ENCODE assay signal across 8 cellular contexts in the genomic region with DNA sequence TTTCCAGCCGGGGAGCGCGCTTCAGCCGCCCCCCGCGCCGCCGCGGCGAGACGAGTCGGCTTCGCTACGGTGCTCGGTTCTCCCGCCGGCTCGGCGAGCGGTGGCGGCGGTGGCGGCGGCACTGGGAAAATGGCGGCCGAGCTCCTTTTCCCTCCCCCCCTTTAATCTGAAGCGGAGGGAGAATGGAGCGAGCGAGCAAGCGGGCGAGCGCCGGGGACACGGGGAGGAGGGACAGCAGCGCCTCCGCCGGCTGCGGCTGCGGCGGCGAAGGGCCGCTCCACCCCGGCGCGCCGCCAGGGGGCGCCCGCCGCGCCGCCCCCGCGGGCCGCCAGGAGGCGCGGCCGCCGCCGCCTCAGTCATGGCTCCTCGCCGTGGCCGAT.
A peak's percentile ranks its signal among the peaks of the same experiment; 100 is the strongest.
DNase-seq lines count a peak whose midpoint lies in the region; ATAC-seq, FAIRE-seq and TF ChIP-seq lines count a peak whose summit lies in the region.

A gene with protein sequence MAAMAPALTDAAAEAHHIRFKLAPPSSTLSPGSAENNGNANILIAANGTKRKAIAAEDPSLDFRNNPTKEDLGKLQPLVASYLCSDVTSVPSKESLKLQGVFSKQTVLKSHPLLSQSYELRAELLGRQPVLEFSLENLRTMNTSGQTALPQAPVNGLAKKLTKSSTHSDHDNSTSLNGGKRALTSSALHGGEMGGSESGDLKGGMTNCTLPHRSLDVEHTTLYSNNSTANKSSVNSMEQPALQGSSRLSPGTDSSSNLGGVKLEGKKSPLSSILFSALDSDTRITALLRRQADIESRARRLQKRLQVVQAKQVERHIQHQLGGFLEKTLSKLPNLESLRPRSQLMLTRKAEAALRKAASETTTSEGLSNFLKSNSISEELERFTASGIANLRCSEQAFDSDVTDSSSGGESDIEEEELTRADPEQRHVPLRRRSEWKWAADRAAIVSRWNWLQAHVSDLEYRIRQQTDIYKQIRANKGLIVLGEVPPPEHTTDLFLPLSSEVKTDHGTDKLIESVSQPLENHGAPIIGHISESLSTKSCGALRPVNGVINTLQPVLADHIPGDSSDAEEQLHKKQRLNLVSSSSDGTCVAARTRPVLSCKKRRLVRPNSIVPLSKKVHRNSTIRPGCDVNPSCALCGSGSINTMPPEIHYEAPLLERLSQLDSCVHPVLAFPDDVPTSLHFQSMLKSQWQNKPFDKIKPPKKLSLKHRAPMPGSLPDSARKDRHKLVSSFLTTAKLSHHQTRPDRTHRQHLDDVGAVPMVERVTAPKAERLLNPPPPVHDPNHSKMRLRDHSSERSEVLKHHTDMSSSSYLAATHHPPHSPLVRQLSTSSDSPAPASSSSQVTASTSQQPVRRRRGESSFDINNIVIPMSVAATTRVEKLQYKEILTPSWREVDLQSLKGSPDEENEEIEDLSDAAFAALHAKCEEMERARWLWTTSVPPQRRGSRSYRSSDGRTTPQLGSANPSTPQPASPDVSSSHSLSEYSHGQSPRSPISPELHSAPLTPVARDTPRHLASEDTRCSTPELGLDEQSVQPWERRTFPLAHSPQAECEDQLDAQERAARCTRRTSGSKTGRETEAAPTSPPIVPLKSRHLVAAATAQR (N-terminal part only) (minus strand): TSS at position 184 of the 380 bp plus-strand sequence. CDS start 21,286 bp downstream, outside the sequence.

- H3K27ac Mint-ChIP-seq in activated T-cell treated with anti-CD3 and anti-CD28 coated beads, Interleukin-2, amount 50 U/mL, for 24 hours: peak within 1 kb of the TSS; percentile 94

- H3K9me3 ChIP-seq in OCI-LY3 (ENCODE audit: insufficient read depth, low read length): no peaks in the 10 kb centered on the region
- no peaks in the 10 kb centered on the region for H3K9me3 ChIP-seq in muscle layer of colon (ENCODE audit: low read length)

- peak; percentile 83 for TF ChIP-seq CTCF in D721Med (IDR thresholded peaks at IDR 0.05; ENCODE audit: insufficient read depth, missing control alignments)
- TF ChIP-seq CTCF in OCI-LY3 (IDR thresholded peaks at IDR 0.05; ENCODE audit: low read depth, low read length): no peak

- DNase-seq in D721Med (ENCODE audit: insufficient read length, low spot score) (peak; percentile 73), HuH-7 (ENCODE audit: low spot score) (peak; percentile 90), erythroblast (lab: John Stamatoyannopoulos, UW) (peak; percentile 95 to 98)
- DNase-seq in activated T-cell treated with anti-CD3 and anti-CD28 coated beads, Interleukin-2, amount 50 U/mL, for 24 hours: peak; percentile 85
- peak; percentile 68 for DNase-seq in stimulated activated CD8-positive, alpha-beta memory T cell treated with anti-CD3 and anti-CD28 coated beads, Interleukin-7, amount 100 ng/mL, for 24 hours (ENCODE audit: low read depth)

- H3K9me3 Mint-ChIP-seq in activated T-cell treated with anti-CD3 and anti-CD28 coated beads, Interleukin-2, amount 50 U/mL, for 24 hours: no peaks in the 10 kb centered on the region

- H3K27ac ChIP-seq in OCI-LY3 (ENCODE audit: low read length) (peak within 1 kb of the TSS; percentile 86), muscle layer of colon (ENCODE audit: low read depth, low read length) (peak within 1 kb of the TSS; percentile 99)

- peaks cover 32% of the 10 kb centered on the region for H3K36me3 Mint-ChIP-seq in activated T-cell treated with anti-CD3 and anti-CD28 coated beads, Interleukin-2, amount 50 U/mL, for 24 hours (ENCODE audit: low read depth)

- peak within 1 kb of the TSS; percentile 73 for H2AFZ ChIP-seq in OCI-LY3 (ENCODE audit: low read depth, low read length)

- peaks cover 66% of the 10 kb centered on the region for H3K4me1 Mint-ChIP-seq in activated T-cell treated with anti-CD3 and anti-CD28 coated beads, Interleukin-2, amount 50 U/mL, for 24 hours (ENCODE audit: low read depth)

- peak within 1 kb of the TSS; percentile 90 for H3K4me3 Mint-ChIP-seq in activated T-cell treated with anti-CD3 and anti-CD28 coated beads, Interleukin-2, amount 50 U/mL, for 24 hours

- H3K4me3 ChIP-seq in OCI-LY3 (ENCODE audit: low read length) (peak within 1 kb of the TSS; percentile 97), muscle layer of colon (ENCODE audit: low read depth in 1 of 2, low read length in 2 of 2) (peak within 1 kb of the TSS; percentile 94 to 96)

- H3K4me1 ChIP-seq in OCI-LY3 (ENCODE audit: low read length): peaks cover 24% of the 10 kb centered on the region
- peaks cover 46% of the 10 kb centered on the region for H3K4me1 ChIP-seq in muscle layer of colon (ENCODE audit: insufficient read depth, low read length)

- ATAC-seq in GM21423 (IDR thresholded peaks at IDR 0.05; ENCODE audit: unreplicated experiment): peak; percentile 63

- H3K27me3 ChIP-seq in OCI-LY3 (ENCODE audit: low read depth, low read length): no peaks in the 10 kb centered on the region
- H3K27me3 ChIP-seq in muscle layer of colon (ENCODE audit: control insufficient read depth in 1 of 2, insufficient read depth in 2 of 2, low read length in 2 of 2): no peaks in the 10 kb centered on the region

- H3K9ac ChIP-seq in OCI-LY3 (ENCODE audit: low read length): peak within 1 kb of the TSS; percentile 95
- H3K9ac ChIP-seq in muscle layer of colon (ENCODE audit: low read length): peak within 1 kb of the TSS; percentile 88

- FAIRE-seq in D721Med (lab: Jason Lieb, UNC): no peak

- peak within 1 kb of the TSS; percentile 93 for H3K4me2 ChIP-seq in OCI-LY3 (ENCODE audit: low read length)

- no peak for TF ChIP-seq POLR2A in erythroblast (IDR thresholded peaks at IDR 0.05; ENCODE audit: low read length)

- H3K36me3 ChIP-seq in OCI-LY3 (replicated peaks; ENCODE audit: low read depth, low read length): no peaks in the 10 kb centered on the region
- no peaks in the 10 kb centered on the region for H3K36me3 ChIP-seq in muscle layer of colon (ENCODE audit: insufficient read depth, low read length)

- no peaks in the 10 kb centered on the region for H3K27me3 Mint-ChIP-seq in activated T-cell treated with anti-CD3 and anti-CD28 coated beads, Interleukin-2, amount 50 U/mL, for 24 hours

- peaks cover 37% of the 10 kb centered on the region for H4K20me1 ChIP-seq in OCI-LY3 (ENCODE audit: insufficient read depth, low read length)

- peaks cover 69% of the 10 kb centered on the region for H3K79me2 ChIP-seq in OCI-LY3 (ENCODE audit: low read length)

Comparison
In these comparisons a context has a peak if more than half of its experiments do, and no peak if none do; other contexts are left out.
1. Peak in every context shown above with its lines: DNase-seq, ATAC-seq, H3K4me3 ChIP-seq and H3K27ac ChIP-seq.